Comparison of ENCODE assay signal across 23 cellular contexts in the genomic region with DNA sequence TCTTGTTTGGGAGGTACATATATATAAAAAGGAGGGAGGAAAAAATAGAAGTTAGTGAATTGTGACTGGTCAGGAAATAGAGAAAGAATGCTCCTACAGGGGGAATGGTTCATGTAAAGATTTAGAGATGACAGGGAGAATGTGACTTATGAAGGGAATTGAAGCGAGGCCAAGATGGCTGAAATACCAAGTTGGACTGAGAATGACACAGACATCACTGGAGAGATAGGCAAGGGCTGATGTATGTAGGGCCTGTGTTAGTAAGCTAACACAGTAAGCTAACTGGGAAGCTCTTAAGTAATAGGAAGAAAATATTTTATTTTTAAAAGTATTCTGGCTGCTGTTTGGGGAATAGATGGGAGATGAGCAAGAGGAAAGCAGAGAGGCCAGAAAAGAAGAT.
DNase-seq lines count a peak whose midpoint lies in the region; ATAC-seq and TF ChIP-seq lines count a peak whose summit lies in the region.
"Had no signal": no experiment of that assay in that cellular context is flagged by ENCODE, and none has a peak within 500 bp of the region (broad histone marks: within the 10 kb centered on the region; RNA-seq: fewer than 3 reads in every experiment).

No MANE protein-coding gene starts in this region.

- H3K18ac ChIP-seq in IMR-90 (ENCODE audit: low read depth, low read length) (no peak overlapping the region; the same call in 1 of the 2 replicates), trophoblast cell (ENCODE audit: low read length) (no peak overlapping the region)

- H2AK9ac ChIP-seq in IMR-90 (replicated peaks; ENCODE audit: low read depth, low read length, poor library complexity) = no peak overlapping the region

- WGBS in IMR-90 (ENCODE audit: extremely low coverage in 2 of 2, insufficient read length in 1 of 2), 2 experiments = 33% methylated on average over 1 of the region's 1 CpG; no CpG with 5 or more reads in 1 of the 2 experiments
- no CpG with 5 or more reads among the region's 1 CpG for WGBS in trophoblast cell (ENCODE audit: extremely low coverage, insufficient coverage, insufficient read length)

- H4K91ac ChIP-seq in IMR-90 (ENCODE audit: insufficient read depth, low read depth, low read length) (no peak overlapping the region), trophoblast cell (ENCODE audit: low read depth, low read length) (no peak overlapping the region)

- H3K4ac ChIP-seq in IMR-90 (ENCODE audit: low read depth, low read length) (no peak overlapping the region), trophoblast cell (ENCODE audit: low read depth, low read length) (no peak overlapping the region)

- TF ChIP-seq RAD21 in IMR-90 (IDR thresholded peaks at IDR 0.05; ENCODE audit: low read length) = no peak

- H2BK20ac ChIP-seq in IMR-90 (ENCODE audit: low read depth, low read length) = no peak overlapping the region

- H3K4me2 ChIP-seq in IMR-90 (ENCODE audit: low read depth, low read length) = no peak overlapping the region
- H3K4me2 ChIP-seq in trophoblast cell (ENCODE audit: low read length) = no peak overlapping the region
- H3K4me2 ChIP-seq: GM23338 had no signal

- H3K36me3 ChIP-seq in IMR-90 (ENCODE audit: control insufficient read depth, insufficient read depth, low read length) (no peaks in the 10 kb centered on the region), trophoblast cell (ENCODE audit: control insufficient read depth in 1 of 2, insufficient read depth in 2 of 2, low read length in 2 of 2) (no peaks in the 10 kb centered on the region), H7 (replicated peaks; ENCODE audit: control insufficient read depth, insufficient read depth, low read length) (no peaks in the 10 kb centered on the region), tibial artery (no peaks in the 10 kb centered on the region)
- H3K36me3 ChIP-seq: SJCRH30 had no signal

- TF ChIP-seq CTCF in AG10803 (conservative IDR thresholded peaks at IDR 0.05; ENCODE audit: low read length) = no peak
- TF ChIP-seq CTCF in IMR-90 (conservative IDR thresholded peaks at IDR 0.05; ENCODE audit: low read depth, low read length) = no peak
- TF ChIP-seq CTCF in fibroblast of villous mesenchyme (IDR thresholded peaks at IDR 0.05; ENCODE audit: insufficient read depth, low read depth, low read length) = no peak
- TF ChIP-seq CTCF in tibial artery (IDR thresholded peaks at IDR 0.05) = no peak

- H3K79me1 ChIP-seq in IMR-90 (ENCODE audit: low read depth in 1 of 2, low read length in 2 of 2) (no peaks in the 10 kb centered on the region), trophoblast cell (ENCODE audit: low read length) (no peaks in the 10 kb centered on the region)

- in situ Hi-C loops in IMR-90 (cut with MboI; ENCODE audit: low sequenced_read_pairs) = no loop called here

- dilution Hi-C loops in IMR-90 (cut with HindIII; ENCODE audit: low sequenced_read_pairs, unreplicated experiment) = no loop called here

- H3K9me3 ChIP-seq in IMR-90 (ENCODE audit: control insufficient read depth, insufficient read depth, low read length) = no peaks in the 10 kb centered on the region
- H3K9me3 ChIP-seq in trophoblast cell (ENCODE audit: insufficient read depth, low read depth, low read length) = no peaks in the 10 kb centered on the region
- no peaks in the 10 kb centered on the region for H3K9me3 ChIP-seq in tibial artery
- H3K9me3 ChIP-seq: SJCRH30 had no signal

- H3K9ac ChIP-seq in IMR-90 (ENCODE audit: low read depth, low read length) = no peak overlapping the region
- H3K9ac ChIP-seq in trophoblast cell (ENCODE audit: low read length) = no peak overlapping the region

- H2BK120ac ChIP-seq in IMR-90 (ENCODE audit: low read depth, low read length) (no peak overlapping the region; the same call in 1 of the 2 replicates), trophoblast cell (ENCODE audit: insufficient read depth, low read length, poor library complexity) (no peak overlapping the region)

- intact Hi-C loops in IMR-90 (cut with micrococcal nuclease) = no loop called here
- intact Hi-C loops in tibial artery (cut with DNase I; ENCODE audit: low total_unique reads) = no loop called here

- BruUV-seq in IMR-90 (replicated peaks; lab: Mats Ljungman, UMichigan) = no TSS peak

- POLR2A ChIA-PET in IMR-90 (lab: Charles Lee; ENCODE audit: unreplicated experiment) = no interaction called here

- H2AFZ ChIP-seq in IMR-90 (replicated peaks; ENCODE audit: low read length, poor library complexity) (no peak overlapping the region), trophoblast cell (ENCODE audit: insufficient read depth, low read length, poor library complexity) (no peak overlapping the region)
- H2AFZ ChIP-seq: GM23338 had no signal

- no peak overlapping the region for H3K4me3 ChIP-seq in AG10803 (ENCODE audit: low read length)
- no peak overlapping the region for H3K4me3 ChIP-seq in IMR-90 (ENCODE audit: insufficient read depth, low read depth, low read length)
- H3K4me3 ChIP-seq in fibroblast of villous mesenchyme (ENCODE audit: low read depth, low read length) = no peak overlapping the region
- H3K4me3 ChIP-seq in trophoblast cell (ENCODE audit: low read depth, low read length) = no peak overlapping the region
- no peak overlapping the region for H3K4me3 ChIP-seq in H7 (ENCODE audit: insufficient read depth, low read depth, low read length)
- H3K4me3 ChIP-seq in tibial artery = no peak overlapping the region
- H3K4me3 ChIP-seq: GM23338, SJCRH30 had no signal

- peak; percentile 69 for ATAC-seq in IMR-90 (ENCODE audit: low read depth)
- ATAC-seq: GM23338, Panc1 had no signal

- no peaks in the 10 kb centered on the region; the same call in 1 of the 2 replicates for H3K9me1 ChIP-seq in IMR-90 (ENCODE audit: insufficient read depth, low read length)

- H3K4me1 ChIP-seq in IMR-90 (ENCODE audit: control insufficient read depth, insufficient read depth, low read length) (no peaks in the 10 kb centered on the region; the same call in 1 of the 2 replicates), trophoblast cell (ENCODE audit: control insufficient read depth in 1 of 2, insufficient read depth in 2 of 2, low read length in 2 of 2) (no peaks in the 10 kb centered on the region), tibial artery (no peaks in the 10 kb centered on the region)
- H3K4me1 ChIP-seq: SJCRH30 had no signal

- H3K23ac ChIP-seq in IMR-90 (ENCODE audit: low read depth, low read length) (no peak overlapping the region), trophoblast cell (ENCODE audit: low read length) (no peak overlapping the region)

- H3K56ac ChIP-seq in IMR-90 (ENCODE audit: extremely low read depth, insufficient read depth, low read length) = no peak overlapping the region

- H4K8ac ChIP-seq in IMR-90 (ENCODE audit: low read depth in 2 of 2, low read length in 2 of 2) = no peak overlapping the region
- no peak overlapping the region for H4K8ac ChIP-seq in trophoblast cell (ENCODE audit: low read depth, low read length)

- H4K20me1 ChIP-seq in IMR-90 (ENCODE audit: insufficient read depth, low read length) = no peaks in the 10 kb centered on the region

- no peak overlapping the region for H2BK12ac ChIP-seq in trophoblast cell (ENCODE audit: low read length)

- no peak for TF ChIP-seq POLR2A in IMR-90 (IDR thresholded peaks at IDR 0.05; ENCODE audit: low read depth, low read length)

- DNase-seq in AG10803 (ENCODE audit: low read depth) = peak; percentile 53
- DNase-seq in IMR-90 = peak; percentile 3
- peak; percentile 22 for DNase-seq in fibroblast of villous mesenchyme (ENCODE audit: low read depth)
- peak; percentile 20 to 67 for DNase-seq in trophoblast cell
- no peak for DNase-seq in H7
- no peak for DNase-seq in tibial artery
- no peak for DNase-seq in A172 (ENCODE audit: low spot score)
- DNase-seq: ACHN; Calu3; CD8-positive, alpha-beta memory T cell; DMS153; HCEC 1CT; MV-4-11; NCI-H1105 treated with DMSO at 0.1 percent for 48 hours; NCI-H2029 treated with DMSO at 0.1 percent for 48 hours; NCI-H345; NCI-H524; NCI-H774; NK-92 treated with Interleukin-12 subunit alpha and Interleukin-12 subunit beta, amount 100 ng/mL, for 24 hours; SJCRH30 had no signal

- H2AK5ac ChIP-seq in IMR-90 (ENCODE audit: low read depth, low read length) (no peak overlapping the region), trophoblast cell (ENCODE audit: low read length) (no peak overlapping the region)

- peak overlapping the region; percentile 48; the same call in 1 of the 2 replicates for H4K5ac ChIP-seq in IMR-90 (ENCODE audit: low read depth, low read length)

- H3K79me2 ChIP-seq in trophoblast cell (ENCODE audit: control insufficient read depth, insufficient read depth, low read length, poor library complexity) = no peaks in the 10 kb centered on the region

- CTCF ChIA-PET in IMR-90 (lab: Yijun Ruan, JAX) = interaction anchor here (1.0 kb wide), 1 partner anchor 108 kb away, joined by 3 read pairs; no protein-coding TSS in a partner anchor

- no peak overlapping the region for H2BK5ac ChIP-seq in IMR-90 (ENCODE audit: low read depth, low read length, poor library complexity, severe bottlenecking)
- no peak overlapping the region for H2BK5ac ChIP-seq in trophoblast cell (ENCODE audit: low read depth, low read length, poor library complexity)

- H3K14ac ChIP-seq in IMR-90 (replicated peaks; ENCODE audit: low read depth, low read length) (no peak overlapping the region), trophoblast cell (ENCODE audit: low read length) (no peak overlapping the region)

- no peak overlapping the region for H4K12ac ChIP-seq in trophoblast cell (ENCODE audit: low read depth, low read length)

- H2BK15ac ChIP-seq in IMR-90 (ENCODE audit: low read depth, low read length) = no peak overlapping the region

- H3K27me3 ChIP-seq in IMR-90 (ENCODE audit: control insufficient read depth, insufficient read depth, low read length) (no peaks in the 10 kb centered on the region), trophoblast cell (ENCODE audit: insufficient read depth, low read length) (no peaks in the 10 kb centered on the region), H7 (ENCODE audit: control insufficient read depth, insufficient read depth, low read length) (no peaks in the 10 kb centered on the region), tibial artery (no peaks in the 10 kb centered on the region)
- H3K27me3 ChIP-seq: SJCRH30 had no signal

- H3K27ac ChIP-seq in IMR-90 (ENCODE audit: insufficient read depth, low read length) (no peak overlapping the region; the same call in 1 of the 2 replicates), trophoblast cell (ENCODE audit: low read depth, low read length) (no peak overlapping the region), tibial artery (no peak overlapping the region)
- H3K27ac ChIP-seq: C4-2B, SJCRH30 had no signal

TF ChIP-seq in IMR-90, 13 proteins besides CTCF, POLR2A, EP300 and RAD21 (continues in another document):
- TF ChIP-seq MAFK (IDR thresholded peaks at IDR 0.05; ENCODE audit: low read depth, low read length) = no peak
- TF ChIP-seq BHLHE40 (IDR thresholded peaks at IDR 0.05; ENCODE audit: low read depth, low read length) = no peak
- TF ChIP-seq CEBPB (IDR thresholded peaks at IDR 0.05; ENCODE audit: low read depth, low read length) = no peak
- no peak for TF ChIP-seq RFX5 (IDR thresholded peaks at IDR 0.05; ENCODE audit: low read depth, low read length)
- TF ChIP-seq CHD1 (IDR thresholded peaks at IDR 0.05; ENCODE audit: low read depth, low read length) = no peak
- TF ChIP-seq NFE2L2 (IDR thresholded peaks at IDR 0.05; ENCODE audit: low read depth, low read length) = no peak

Comparison
In these comparisons a context has a peak if more than half of its experiments do, and no peak if none do; other contexts are left out.
1. DNase-seq: peak in AG10803 (single experiment), IMR-90 (single experiment), fibroblast of villous mesenchyme (single experiment) and trophoblast cell (2 of 2); none in H7 (single experiment), tibial artery (0 of 2) and A172 (single experiment).